ENCODE assay signal across 7 cellular contexts in the genomic region with DNA sequence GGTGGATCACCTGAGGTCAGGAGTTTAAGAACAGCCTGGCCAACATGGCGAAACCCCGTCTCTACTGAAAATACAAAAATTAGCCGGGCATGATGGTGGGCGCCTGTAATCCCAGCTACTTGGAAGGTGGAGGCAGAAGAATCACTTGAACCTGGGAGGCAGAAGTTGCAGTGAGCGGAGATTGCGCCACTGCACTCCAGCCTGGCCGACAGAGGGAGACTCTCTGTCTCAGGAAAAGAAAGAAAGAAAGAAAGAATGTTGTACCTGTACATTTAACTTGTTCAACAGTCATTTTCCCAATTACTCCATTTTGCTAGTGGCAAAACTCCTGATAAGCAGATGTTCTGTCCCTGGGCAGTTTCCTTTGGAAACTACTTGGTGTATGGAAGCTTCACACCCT. TPM values are rescaled to one million over a fixed set of nuclear protein-coding genes. Genes with fewer than 3 reads are reported as not detected.
DNase-seq lines count a peak whose midpoint lies in the region; ATAC-seq, FAIRE-seq and TF ChIP-seq lines count a peak whose summit lies in the region.
"Not testable (repeated sequence)": the region's sequence is repeated elsewhere in the genome, so short reads cannot be mapped to it uniquely, and the experiment has no call there.

No MANE protein-coding gene starts in this region.

- H3K18ac ChIP-seq in neuronal stem cell (ENCODE audit: low read length): not testable (repeated sequence)

- WGBS in K562 (ENCODE audit: insufficient coverage, low coverage, missing lambda C conversion rate): 19% methylated on average over 5 of the region's 7 CpGs
- WGBS in neuronal stem cell (ENCODE audit: extremely low coverage in 2 of 2, insufficient read length in 2 of 2, insufficient replicate concordance in 1 of 2), 2 donors: no CpG with 5 or more reads among the region's 7 CpGs

- in situ Hi-C loops in K562 (cut with MboI): loop anchor here (25.0 kb wide), 1 partner anchor 764 kb away; no protein-coding TSS in a partner anchor

- H3K4me3 Mint-ChIP-seq in GM23338: not testable (repeated sequence)

- H3K9me3 Mint-ChIP-seq in GM23338: not testable (repeated sequence)

- peak overlapping the region; percentile 97; the same call in 1 of the 2 replicates for H2AFZ ChIP-seq in GM23338
- H2AFZ ChIP-seq in K562 (ENCODE audit: low read depth, low read length): peak overlapping the region; percentile 55; the same call in 1 of the 2 replicates
- not testable (repeated sequence) for H2AFZ ChIP-seq in neuronal stem cell (ENCODE audit: low read length)

- not testable (repeated sequence) for FAIRE-seq in K562 (lab: Jason Lieb, UNC)

- H3K79me2 ChIP-seq in GM23338 (replicated peaks; ENCODE audit: insufficient read depth); K562 (ENCODE audit: control insufficient read depth, insufficient read depth, low read length): not testable (repeated sequence)

- TF ChIP-seq CTCF in GM06990 (IDR thresholded peaks at IDR 0.05; ENCODE audit: insufficient read depth, low read length, poor library complexity, severe bottlenecking): peak; percentile 7
- peak in 1 of 2 experiments; percentile 24; a peak in 1 of 4 replicates for TF ChIP-seq CTCF in GM23338 (conservative IDR thresholded peaks at IDR 0.05; ENCODE audit: low read depth in 2 of 2)
- TF ChIP-seq CTCF in HL-60 (IDR thresholded peaks at IDR 0.05; ENCODE audit: insufficient read depth, low read length): peak; percentile 16
- TF ChIP-seq CTCF in K562 (IDR thresholded peaks at IDR 0.05 in 2 of 3, conservative IDR thresholded peaks at IDR 0.05 in 1 of 3; ENCODE audit: insufficient read depth in 2 of 3, low read depth in 1 of 3, low read length in 3 of 3): 0 out of 6 replicates have a peak, but pooled peaks of 1 of the 3 experiments have one; percentile 3
- peak; percentile 5 for TF ChIP-seq CTCF in choroid plexus epithelial cell (conservative IDR thresholded peaks at IDR 0.05; ENCODE audit: low read depth, low read length)
- peak; percentile 3 for TF ChIP-seq CTCF in fibroblast of pulmonary artery (IDR thresholded peaks at IDR 0.05; ENCODE audit: low read length, missing control alignments)

- H2BK12ac ChIP-seq in neuronal stem cell (ENCODE audit: low read length): not testable (repeated sequence)

- CTCF ChIA-PET in K562 (lab: Yijun Ruan, JAX; ENCODE audit: low intra/inter-chr PET ratio): interaction anchor here (0.6 to 1.0 kb wide), 2 partner anchors 739 to 771 kb away, joined by 3 to 4 read pairs; no protein-coding TSS in a partner anchor

- not testable (repeated sequence) for H3K4me2 ChIP-seq in GM23338; K562 (ENCODE audit: insufficient read depth, low read length); neuronal stem cell (ENCODE audit: insufficient read depth, low read length, poor library complexity, severe bottlenecking)

- not testable (repeated sequence) for H3K4me1 ChIP-seq in GM23338 (ENCODE audit: insufficient read depth); K562 (replicated peaks in 1 of 2; ENCODE audit: control insufficient read depth in 2 of 2, insufficient read depth in 2 of 2, low read length in 2 of 2); neuronal stem cell (ENCODE audit: control insufficient read depth in 2 of 2, insufficient read depth in 1 of 2, low read depth in 1 of 2, low read length in 2 of 2)

- not testable (repeated sequence) for H4K91ac ChIP-seq in neuronal stem cell (ENCODE audit: low read depth, low read length, poor library complexity)

- ATAC-seq in GM23338: not testable (repeated sequence)
- peak; percentile 43; the same call in 2 of the 3 replicates for ATAC-seq in K562

- not testable (repeated sequence) for H2BK15ac ChIP-seq in neuronal stem cell (ENCODE audit: low read length)

- not testable (repeated sequence) for H4K20me1 ChIP-seq in GM23338 (replicated peaks; ENCODE audit: insufficient read depth); K562 (replicated peaks; ENCODE audit: control insufficient read depth, insufficient read depth, low read length)

- not testable (repeated sequence) for H3K36me3 Mint-ChIP-seq in GM23338 (ENCODE audit: low read depth)

- H3K27me3 ChIP-seq in GM06990 (replicated peaks; ENCODE audit: control insufficient read depth, insufficient read depth, low read length); GM23338 (ENCODE audit: insufficient read depth); HL-60 (ENCODE audit: insufficient read depth, poor library complexity, severe bottlenecking); K562 (ENCODE audit: control insufficient read depth in 2 of 2, insufficient read depth in 2 of 2, low read length in 2 of 2): not testable (repeated sequence)
- peaks cover 0 to 65% (median 0%) of the 10 kb centered on the region in 3 experiments for H3K27me3 ChIP-seq in neuronal stem cell (ENCODE audit: control insufficient read depth in 3 of 3, insufficient read depth in 3 of 3, low read depth in 1 of 3, low read length in 3 of 3)

- H4K8ac ChIP-seq in neuronal stem cell (ENCODE audit: low read depth, low read length): peak overlapping the region; percentile 66

- H3K27ac ChIP-seq in GM23338 (ENCODE audit: low read depth); HL-60 (replicated peaks); K562 (ENCODE audit: extremely low read depth, low read depth, low read length); neuronal stem cell (replicated peaks; ENCODE audit: low read length): not testable (repeated sequence)

- not testable (repeated sequence) for H3K79me1 ChIP-seq in neuronal stem cell (ENCODE audit: low read depth, low read length)

- not testable (repeated sequence) for H3K4me3 ChIP-seq in GM06990 (replicated peaks; ENCODE audit: low read depth, low read length); GM23338; HL-60 (replicated peaks; ENCODE audit: insufficient read depth, low read length); K562; choroid plexus epithelial cell (ENCODE audit: low read depth, low read length); fibroblast of pulmonary artery (replicated peaks; ENCODE audit: low read depth, low read length); neuronal stem cell (ENCODE audit: low read length in 2 of 2)

- H3K4me1 Mint-ChIP-seq in GM23338: not testable (repeated sequence)

- intact Hi-C loops in K562 (cut with micrococcal nuclease): loop anchor here (10.0 kb wide), 3 partner anchors 261 to 1471 kb away; no protein-coding TSS in a partner anchor

- not testable (repeated sequence) for H3K27ac Mint-ChIP-seq in GM23338

- H3F3A ChIP-seq in GM23338 (replicated peaks; ENCODE audit: low read depth): not testable (repeated sequence)

- not testable (repeated sequence) for TF ChIP-seq RAD21 in K562 (CRISPR knock-in tag; conservative IDR thresholded peaks at IDR 0.05 in 1 of 2, IDR thresholded peaks at IDR 0.05 in 1 of 2)

- not testable (repeated sequence) for H3K9me2 ChIP-seq in GM23338 (ENCODE audit: insufficient read depth)

- H2AK5ac ChIP-seq in neuronal stem cell (ENCODE audit: low read depth, low read length): not testable (repeated sequence)

- not testable (repeated sequence) for H3K36me3 ChIP-seq in GM06990 (ENCODE audit: control insufficient read depth, insufficient read depth, low read length); GM23338 (ENCODE audit: insufficient read depth); K562 (ENCODE audit: control insufficient read depth, insufficient read depth, low read length); neuronal stem cell (replicated peaks in 1 of 2; ENCODE audit: control insufficient read depth in 2 of 2, insufficient read depth in 2 of 2, low read length in 2 of 2)

- H3K4ac ChIP-seq in neuronal stem cell (ENCODE audit: low read length): not testable (repeated sequence)

- POLR2A ChIA-PET in K562 (lab: Yijun Ruan, JAX): interaction anchor here (0.5 to 0.7 kb wide), 2 partner anchors 10 to 30 kb away, joined by 3 to 4 read pairs; no protein-coding TSS in a partner anchor

- not testable (repeated sequence) for TF ChIP-seq POLR2A in K562 (conservative IDR thresholded peaks at IDR 0.05)

- H3K9me1 ChIP-seq in K562 (ENCODE audit: control insufficient read depth, insufficient read depth, low read length): not testable (repeated sequence)

- H3K9me3 ChIP-seq in K562 (replicated peaks; ENCODE audit: control insufficient read depth, insufficient read depth, low read depth, low read length); neuronal stem cell (replicated peaks in 1 of 2; ENCODE audit: control insufficient read depth in 2 of 2, insufficient read depth in 1 of 2, low read depth in 1 of 2, low read length in 2 of 2): not testable (repeated sequence)

- BruUV-seq in K562 (replicated peaks; lab: Mats Ljungman, UMichigan): not testable (repeated sequence)

- not testable (repeated sequence) for H3K23ac ChIP-seq in neuronal stem cell (ENCODE audit: low read depth, low read length, poor library complexity)

- not testable (repeated sequence) for DNase-seq in GM06990 (ENCODE audit: extremely low read depth, insufficient read length); GM23338 (ENCODE audit: low spot score); K562 (ENCODE audit: extremely low read depth in 1 of 4, low spot score in 3 of 4); choroid plexus epithelial cell (ENCODE audit: low read depth); fibroblast of pulmonary artery (ENCODE audit: low read depth); neuronal stem cell (ENCODE audit: low spot score)
- peak in 1 of 2 experiments; percentile 9 for DNase-seq in HL-60 (ENCODE audit: low read depth in 1 of 2, low spot score in 1 of 2)

- H3K14ac ChIP-seq in neuronal stem cell (ENCODE audit: low read length): not testable (repeated sequence)

- not testable (repeated sequence) for H3K9ac ChIP-seq in K562 (ENCODE audit: insufficient read depth in 1 of 2, low read depth in 2 of 2, low read length in 2 of 2); neuronal stem cell (ENCODE audit: low read depth, low read length, poor library complexity)

- H2BK120ac ChIP-seq in neuronal stem cell (ENCODE audit: low read depth, low read length): not testable (repeated sequence)

- not testable (repeated sequence) for H2BK5ac ChIP-seq in neuronal stem cell (ENCODE audit: low read length)

- TF ChIP-seq EP300 in K562 (IDR thresholded peaks at IDR 0.05; ENCODE audit: low read length): not testable (repeated sequence)

- H3K27me3 Mint-ChIP-seq in GM23338 (ENCODE audit: insufficient read depth, low read depth, poor library complexity): not testable (repeated sequence)

RNA-seq across cellular contexts. Expression of gene ZNF133, which starts 12.4 kb away (rescaled TPM):
- total RNA-seq in GM23338 (2014; rRNA removed; shearing (Covaris generic)): 14.4 and 15.1 TPM in 2 replicates
- polyA plus RNA-seq in GM23338 (2016; fragmentation: Nextera tagmentation; extraction: Ambion mirVana) (9.4 and 10.6 TPM in 2 replicates), K562 (2011; rRNA removed) (6.5 and 7.1 TPM in 2 replicates), K562 (2014; fragmentation: Illumina TruSeq; extraction: Trizol) (4.1 and 5.1 TPM in 2 replicates), K562 (2014; fragmentation: Nextera tagmentation; extraction: Ambion mirVana) (1 to 10 TPM; 1.1 to 3.5 TPM), K562 (2014; rRNA removed) (3.3 and 3.4 TPM in 2 replicates)
- total RNA-seq in K562 (2011; cell fraction: chromatin; rRNA removed; ENCODE audit: low replicate concordance): 12.9 and 15.4 TPM in 2 replicates
- 7.0 and 9.7 TPM in 2 replicates for total RNA-seq in K562 (2011; cell fraction: nucleolus; rRNA removed)
- total RNA-seq in K562 (2011; cell fraction: nucleoplasm; rRNA removed): 6.6 and 9.9 TPM in 2 replicates
- total RNA-seq in K562 (2014; rRNA removed) (4.4 TPM in 2 replicates), K562 (2014; rRNA removed; fragmentation: Illumina TruSeq; extraction: Trizol) (4.9 and 5.2 TPM in 2 replicates), K562 (2015; rRNA removed; fragmentation: Illumina TruSeq; extraction: Trizol) (3.8 and 5.7 TPM in 2 replicates), K562 (2021) (3.7 and 5.1 TPM in 2 replicates)
- 6.0 and 6.3 TPM in 2 replicates for polyA plus RNA-seq in K562 (2011; cell fraction: cytosol; rRNA removed)
- polyA plus RNA-seq in K562 (2011; cell fraction: nucleus; rRNA removed): 21.9 and 28.6 TPM in 2 replicates
- 3.4 and 5.5 TPM in 2 replicates for polyA plus RNA-seq in K562 (2012)
- 9.4 and 10.3 TPM in 2 replicates for polyA minus RNA-seq in K562 (2011; rRNA and poly(A)+ RNA removed)
- 1.6 and 3.1 TPM in 2 replicates for polyA minus RNA-seq in K562 (2011; cell fraction: cytosol; rRNA and poly(A)+ RNA removed)
- polyA minus RNA-seq in K562 (2011; cell fraction: nucleus; rRNA and poly(A)+ RNA removed): 8.2 and 10.1 TPM in 2 replicates
- polyA plus RNA-seq in neuronal stem cell (2013, experiment 1 of 2): 8.1 TPM
- 7.6 TPM for polyA plus RNA-seq in neuronal stem cell (2013, experiment 2 of 2)
